In genomic region chr1:76770979-76771378, GRCh38 we compare ENCODE assay signal across 18 cellular contexts.
DNase-seq lines count a peak whose midpoint lies in the region; TF ChIP-seq lines count a peak whose summit lies in the region.
"Had no signal": no experiment of that assay in that cellular context is flagged by ENCODE, and none has a peak within 500 bp of the region (broad histone marks: within the 10 kb centered on the region; RNA-seq: fewer than 3 reads in every experiment).

No MANE protein-coding gene starts in this region.

- TF ChIP-seq POLR2A in esophagus squamous epithelium (IDR thresholded peaks at IDR 0.05) = no peak

- intact Hi-C loops in esophagus squamous epithelium (cut with DNase I) = no loop called here

- H3K36me3 ChIP-seq in esophagus squamous epithelium = no peaks in the 10 kb centered on the region
- H3K36me3 ChIP-seq: ascending aorta, neutrophil, SJSA1 had no signal

- H3K4me1 ChIP-seq in esophagus squamous epithelium = no peaks in the 10 kb centered on the region
- H3K4me1 ChIP-seq: ascending aorta, SJSA1 had no signal

- H3K27me3 ChIP-seq in esophagus squamous epithelium = no peaks in the 10 kb centered on the region
- H3K27me3 ChIP-seq: ascending aorta, neutrophil had no signal

- H3K27ac ChIP-seq in esophagus squamous epithelium = no peak overlapping the region
- H3K27ac ChIP-seq: ascending aorta, neutrophil, SJSA1 had no signal

- DNase-seq in DMS153 (lab: John Stamatoyannopoulos, UW) (peak; percentile 69), NCI-H1694 treated with DMSO at 0.1 percent for 48 hours (lab: John Stamatoyannopoulos, UW) (peak; percentile 82), NCI-H69 (lab: John Stamatoyannopoulos, UW) (peak; percentile 84), myocyte (ENCODE audit: low read depth) (peak; percentile 53), esophagus squamous epithelium (lab: John Stamatoyannopoulos, UW) (no peak), SKM-1 (lab: John Stamatoyannopoulos, UW; ENCODE audit: unreplicated experiment) (no peak), OCI-M1 (lab: John Stamatoyannopoulos, UW) (no peak)
- DNase-seq: activated CD4-positive, CD25-positive, alpha-beta regulatory T cell; activated CD8-positive, alpha-beta T cell treated with anti-CD3 and anti-CD28 coated beads, Interleukin-2, amount 10 ng/mL, durations not matched to agents 7 days and 5 days; activated naive CD4-positive, alpha-beta T cell treated with anti-CD3 and anti-CD28 coated beads, Interleukin-2, amount 50 U/mL, for 16 hours; activated T-cell treated with anti-CD3 and anti-CD28 coated beads, Interleukin-2, amount 50 U/mL, for 48 hours; CD8-positive, alpha-beta T cell; MV-4-11; NCI-H774 had no signal

- WGBS in esophagus squamous epithelium, 2 donors = 30 to 33% methylated on average over 3 of the region's 3 CpGs

- TF ChIP-seq CTCF in esophagus squamous epithelium (IDR thresholded peaks at IDR 0.05) = no peak

- H3K9me3 ChIP-seq in esophagus squamous epithelium = no peaks in the 10 kb centered on the region
- H3K9me3 ChIP-seq: ascending aorta, neutrophil, SJSA1 had no signal

- H3K4me3 ChIP-seq in esophagus squamous epithelium = no peak overlapping the region
- H3K4me3 ChIP-seq: ascending aorta, K562, SJSA1 had no signal

Comparison
In these comparisons a context has a peak if more than half of its experiments do, and no peak if none do; other contexts are left out.
1. DNase-seq: peak in DMS153 (single experiment), NCI-H1694 treated with DMSO at 0.1 percent for 48 hours (single experiment), NCI-H69 (single experiment) and myocyte (single experiment); none in esophagus squamous epithelium (single experiment), SKM-1 (single experiment) and OCI-M1 (single experiment).